ENCODE assay signal across 13 cellular contexts in the genomic region with DNA sequence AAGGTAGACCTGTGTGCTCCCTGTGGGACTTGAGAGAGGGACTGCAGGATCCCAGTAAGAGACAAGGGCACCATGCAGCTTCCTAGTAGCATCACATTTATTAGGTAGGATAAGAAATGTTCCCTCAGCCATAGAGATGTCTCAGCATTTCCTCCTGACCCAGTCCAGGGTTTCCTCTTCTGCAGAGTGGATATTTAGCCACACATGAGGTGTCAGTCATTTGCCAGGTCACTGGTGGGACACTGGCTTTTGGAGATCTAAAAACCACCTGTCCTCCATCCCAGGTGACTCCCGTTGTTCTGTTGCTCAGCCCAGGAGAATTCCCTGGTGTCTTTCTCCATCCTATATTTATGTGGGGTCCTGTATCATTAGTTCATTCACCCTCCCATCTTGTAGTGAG.
DNase-seq lines count a peak whose midpoint lies in the region; ATAC-seq, FAIRE-seq and TF ChIP-seq lines count a peak whose summit lies in the region.
"Had no signal": no experiment of that assay in that cellular context is flagged by ENCODE, and none has a peak within 500 bp of the region (broad histone marks: within the 10 kb centered on the region; RNA-seq: fewer than 3 reads in every experiment).

No MANE protein-coding gene starts in this region.

- H3K36me3 Mint-ChIP-seq in activated naive CD8-positive, alpha-beta T cell, result no peaks in the 10 kb centered on the region
- H3K36me3 Mint-ChIP-seq in activated naive CD8-positive, alpha-beta T cell treated with anti-CD3 and anti-CD28 coated beads, Interleukin-2, amount 50 U/mL, for 24 hours (ENCODE audit: low read depth), result no peaks in the 10 kb centered on the region
- H3K36me3 Mint-ChIP-seq in endodermal cell (ENCODE audit: low read depth), result no peaks in the 10 kb centered on the region
- H3K36me3 Mint-ChIP-seq in endothelial cell (ENCODE audit: low read depth, unreplicated experiment), result no peaks in the 10 kb centered on the region

- H3K27ac ChIP-seq in esophagus muscularis mucosa (replicated peaks in 1 of 4) (peak overlapping the region; percentile 97 to 100 (median 98)), ovary (peak overlapping the region; percentile 81 to 88), transverse colon (peak overlapping the region; percentile 94 to 96 (median 96)), endodermal cell (ENCODE audit: low read depth, low read length) (no peak overlapping the region)
- H3K27ac ChIP-seq: epithelial cell of prostate had no signal

- TF ChIP-seq POLR2A in esophagus muscularis mucosa (IDR thresholded peaks at IDR 0.05; ENCODE audit: low read depth), result no peak
- no peak for TF ChIP-seq POLR2A in ovary (IDR thresholded peaks at IDR 0.05)
- no peak for TF ChIP-seq POLR2A in transverse colon (IDR thresholded peaks at IDR 0.05)
- no peak for TF ChIP-seq POLR2A in GM12891 (IDR thresholded peaks at IDR 0.05; ENCODE audit: low read depth, low read length)

- H3K27me3 ChIP-seq in esophagus muscularis mucosa (no peaks in the 10 kb centered on the region), ovary (no peaks in the 10 kb centered on the region), transverse colon (no peaks in the 10 kb centered on the region), endodermal cell (ENCODE audit: control insufficient read depth, insufficient read depth, low read length, poor library complexity, severe bottlenecking) (peaks cover 12% of the 10 kb centered on the region)

- peaks cover 0 to 9% (median 0%) of the 10 kb centered on the region in 4 donors for H3K36me3 ChIP-seq in esophagus muscularis mucosa
- no peaks in the 10 kb centered on the region for H3K36me3 ChIP-seq in ovary
- no peaks in the 10 kb centered on the region for H3K36me3 ChIP-seq in transverse colon
- H3K36me3 ChIP-seq in endodermal cell (ENCODE audit: control insufficient read depth, insufficient read depth, low read length), result no peaks in the 10 kb centered on the region

- FAIRE-seq in GM12891 (lab: Jason Lieb, UNC), result no peak

- intact Hi-C loops in esophagus muscularis mucosa (cut with DNase I) (loop anchor here (2.0 kb wide), 1 partner anchor 14 kb away; no protein-coding TSS in a partner anchor), ovary (cut with DNase I) (loop anchor here in 3 of 4 donors (2.0 to 10.0 kb wide), 3 partner anchors 16 to 116 kb away; no protein-coding TSS in a partner anchor), transverse colon (cut with DNase I; ENCODE audit: low total_unique reads) (loop anchor here (2.0 to 5.0 kb wide), 3 partner anchors 14 to 116 kb away; no protein-coding TSS in a partner anchor)

- H3K9me3 Mint-ChIP-seq in activated naive CD8-positive, alpha-beta T cell (ENCODE audit: low read depth), result no peaks in the 10 kb centered on the region
- H3K9me3 Mint-ChIP-seq in activated naive CD8-positive, alpha-beta T cell treated with anti-CD3 and anti-CD28 coated beads, Interleukin-2, amount 50 U/mL, for 24 hours, result no peaks in the 10 kb centered on the region
- H3K9me3 Mint-ChIP-seq in endodermal cell, result no peaks in the 10 kb centered on the region
- H3K9me3 Mint-ChIP-seq in endothelial cell (ENCODE audit: unreplicated experiment), result no peaks in the 10 kb centered on the region
- H3K9me3 Mint-ChIP-seq: activated CD4-positive, alpha-beta memory T cell treated with anti-CD3 and anti-CD28 coated beads, Interleukin-2, amount 10 ng/mL, durations not matched to agents 7 days and 5 days had no signal

- H3K4me1 Mint-ChIP-seq in activated naive CD8-positive, alpha-beta T cell (ENCODE audit: low read depth), result peaks cover 68% of the 10 kb centered on the region
- H3K4me1 Mint-ChIP-seq in activated naive CD8-positive, alpha-beta T cell treated with anti-CD3 and anti-CD28 coated beads, Interleukin-2, amount 50 U/mL, for 24 hours, result peaks cover 59% of the 10 kb centered on the region
- peaks cover 3% of the 10 kb centered on the region for H3K4me1 Mint-ChIP-seq in endodermal cell
- H3K4me1 Mint-ChIP-seq in endothelial cell (ENCODE audit: unreplicated experiment), result peaks cover 25% of the 10 kb centered on the region

- TF ChIP-seq EP300 in esophagus muscularis mucosa (IDR thresholded peaks at IDR 0.05) (no peak), ovary (IDR thresholded peaks at IDR 0.05) (no peak), transverse colon (IDR thresholded peaks at IDR 0.05; ENCODE audit: low read depth) (no peak)

- WGBS in esophagus muscularis mucosa, result 86% methylated on average over 1 of the region's 1 CpG
- 20 to 36% (median 33%) methylated on average over 1 of the region's 1 CpG for whole genome bisulfite sequencing in ovary, 3 donors
- 73% methylated on average over 1 of the region's 1 CpG; no CpG with 5 or more reads in 1 of the 2 donors for WGBS in transverse colon (ENCODE audit: low coverage in 1 of 2), 2 donors
- WGBS in endodermal cell (ENCODE audit: insufficient coverage in 1 of 2, insufficient read length in 1 of 2), 2 experiments, result 100% methylated on average over 1 of the region's 1 CpG; no CpG with 5 or more reads in 1 of the 2 experiments

- no peaks in the 10 kb centered on the region for H3K27me3 Mint-ChIP-seq in activated naive CD8-positive, alpha-beta T cell
- H3K27me3 Mint-ChIP-seq in activated naive CD8-positive, alpha-beta T cell treated with anti-CD3 and anti-CD28 coated beads, Interleukin-2, amount 50 U/mL, for 24 hours, result no peaks in the 10 kb centered on the region
- peaks cover 28% of the 10 kb centered on the region for H3K27me3 Mint-ChIP-seq in endodermal cell (ENCODE audit: insufficient read depth)
- peaks cover 3% of the 10 kb centered on the region for H3K27me3 Mint-ChIP-seq in endothelial cell (ENCODE audit: unreplicated experiment)

- H3K4me3 ChIP-seq in esophagus muscularis mucosa (peak overlapping the region in 3 of 4 donors; percentile 1 to 18 (median 17)), ovary (no peak overlapping the region), transverse colon (no peak overlapping the region), endodermal cell (ENCODE audit: low read length) (no peak overlapping the region)

- no peak overlapping the region for H3K27ac Mint-ChIP-seq in activated naive CD8-positive, alpha-beta T cell
- H3K27ac Mint-ChIP-seq in activated naive CD8-positive, alpha-beta T cell treated with anti-CD3 and anti-CD28 coated beads, Interleukin-2, amount 50 U/mL, for 24 hours, result no peak overlapping the region
- no peak overlapping the region for H3K27ac Mint-ChIP-seq in endodermal cell
- H3K27ac Mint-ChIP-seq in endothelial cell (ENCODE audit: unreplicated experiment), result no peak overlapping the region
- H3K27ac Mint-ChIP-seq: activated CD4-positive, alpha-beta memory T cell treated with anti-CD3 and anti-CD28 coated beads, Interleukin-2, amount 10 ng/mL, durations not matched to agents 7 days and 5 days had no signal

- ATAC-seq in activated naive CD8-positive, alpha-beta T cell treated with anti-CD3 and anti-CD28 coated beads, Interleukin-2, amount 50 U/mL, for 24 hours, result no peak

- peaks cover 94 to 98% (median 96%) of the 10 kb centered on the region in 4 donors for H3K4me1 ChIP-seq in esophagus muscularis mucosa
- H3K4me1 ChIP-seq in ovary (ENCODE audit: insufficient read depth), result peaks cover 51% of the 10 kb centered on the region
- H3K4me1 ChIP-seq in transverse colon, result peaks cover 68 to 95% (median 95%) of the 10 kb centered on the region in 4 donors
- no peaks in the 10 kb centered on the region for H3K4me1 ChIP-seq in endodermal cell (ENCODE audit: control insufficient read depth, insufficient read depth, low read length)

- no peak for TF ChIP-seq CTCF in esophagus muscularis mucosa (IDR thresholded peaks at IDR 0.05)
- TF ChIP-seq CTCF in ovary (IDR thresholded peaks at IDR 0.05), result no peak
- TF ChIP-seq CTCF in transverse colon (IDR thresholded peaks at IDR 0.05), result no peak
- TF ChIP-seq CTCF in endodermal cell (conservative IDR thresholded peaks at IDR 0.05), result no peak
- no peak for TF ChIP-seq CTCF in endothelial cell (IDR thresholded peaks at IDR 0.05; ENCODE audit: unreplicated experiment)

- no peak for DNase-seq in activated naive CD8-positive, alpha-beta T cell treated with anti-CD3 and anti-CD28 coated beads, Interleukin-2, amount 50 U/mL, for 24 hours
- no peak for DNase-seq in esophagus muscularis mucosa (ENCODE audit: extremely low spot score)
- no peak for DNase-seq in ovary
- no peak for DNase-seq in transverse colon
- DNase-seq in endodermal cell, result no peak
- no peak for DNase-seq in GM12891 (ENCODE audit: insufficient read length, low spot score)
- DNase-seq in endothelial cell (ENCODE audit: low spot score), result no peak
- DNase-seq: ACHN; activated CD4-positive, alpha-beta memory T cell treated with anti-CD3 and anti-CD28 coated beads, Interleukin-2, amount 10 ng/mL, durations not matched to agents 7 days and 5 days; EL; NCI-H146 had no signal

- no peaks in the 10 kb centered on the region for H3K9me3 ChIP-seq in esophagus muscularis mucosa
- no peaks in the 10 kb centered on the region for H3K9me3 ChIP-seq in ovary
- H3K9me3 ChIP-seq in transverse colon, result no peaks in the 10 kb centered on the region
- H3K9me3 ChIP-seq in endodermal cell (ENCODE audit: control insufficient read depth, low read length), result no peaks in the 10 kb centered on the region

- in situ Hi-C loops in transverse colon (cut with MboI; ENCODE audit: low pct_ligation_motif_present in 1 of 4, low pct_unique_long_range_greater_than_20kb in 1 of 4, low sequenced_read_pairs in 3 of 4), result loop anchor here in 1 of 4 donors (25.0 kb wide), 1 partner anchor 141 kb away; no protein-coding TSS in a partner anchor

- H3K4me3 Mint-ChIP-seq in activated naive CD8-positive, alpha-beta T cell, result peak overlapping the region; percentile 12
- no peak overlapping the region for H3K4me3 Mint-ChIP-seq in activated naive CD8-positive, alpha-beta T cell treated with anti-CD3 and anti-CD28 coated beads, Interleukin-2, amount 50 U/mL, for 24 hours
- no peak overlapping the region for H3K4me3 Mint-ChIP-seq in endodermal cell
- H3K4me3 Mint-ChIP-seq in endothelial cell (ENCODE audit: unreplicated experiment), result no peak overlapping the region
- H3K4me3 Mint-ChIP-seq: activated CD4-positive, alpha-beta memory T cell treated with anti-CD3 and anti-CD28 coated beads, Interleukin-2, amount 10 ng/mL, durations not matched to agents 7 days and 5 days had no signal

- no peak overlapping the region for H3K9ac ChIP-seq in endodermal cell (ENCODE audit: extremely low read depth, low read length, poor library complexity, severe bottlenecking)

TF ChIP-seq in GM12891, 5 proteins besides CTCF, POLR2A, EP300 and RAD21:
- no peak for TF ChIP-seq TAF1 (IDR thresholded peaks at IDR 0.05; ENCODE audit: low read depth, low read length)
- TF ChIP-seq SPI1 (IDR thresholded peaks at IDR 0.05; ENCODE audit: low read depth, low read length), result no peak
- TF ChIP-seq POLR2AphosphoS5 (IDR thresholded peaks at IDR 0.05; ENCODE audit: low read depth, low read length), result no peak
- no peak for TF ChIP-seq PAX5 (IDR thresholded peaks at IDR 0.05; ENCODE audit: insufficient read depth, low read length, severe bottlenecking)
- no peak for TF ChIP-seq POU2F2 (IDR thresholded peaks at IDR 0.05; ENCODE audit: low read depth, low read length)

Comparison
In these comparisons a context has a peak if more than half of its experiments do, and no peak if none do; other contexts are left out.
1. H3K4me3 ChIP-seq: peak in esophagus muscularis mucosa (3 of 4); none in ovary (single experiment), transverse colon (0 of 4) and endodermal cell (single experiment).